9 cellular contexts compared by ENCODE assay signal in genomic region chr19:45076851-45077730, GRCh38. TPM values are rescaled to one million over a fixed set of nuclear protein-coding genes. Genes with fewer than 3 reads are reported as not detected.
DNase-seq lines count a peak whose midpoint lies in the region; ATAC-seq, FAIRE-seq and TF ChIP-seq lines count a peak whose summit lies in the region.
"Had no signal": no experiment of that assay in that cellular context is flagged by ENCODE, and none has a peak within 500 bp of the region (broad histone marks: within the 10 kb centered on the region; RNA-seq: fewer than 3 reads in every experiment).

No MANE protein-coding gene starts in this region.

- H2AK5ac ChIP-seq in mesendoderm (ENCODE audit: low read length) = no peak overlapping the region

- DNase-seq in right atrium auricular region (ENCODE audit: low spot score) (no peak), left cardiac atrium (no peak), astrocyte (ENCODE audit: low read depth) (no peak), mesendoderm (no peak), COLO829 (ENCODE audit: low spot score) (no peak)
- no peak for DNase-seq in stimulated activated CD4-positive, alpha-beta T cell treated with anti-CD3 and anti-CD28 coated beads, Interleukin-1b, Interleukin-23, amount 100 ng/mL, for 48 hours
- no peak for DNase-seq in activated CD8-positive, alpha-beta memory T cell treated with anti-CD3 and anti-CD28 coated beads for 24 hours

- H3K4me3 ChIP-seq in right atrium auricular region (peak overlapping the region; percentile 36 to 59), astrocyte (ENCODE audit: insufficient read depth, low read depth, low read length) (peak overlapping the region; percentile 60), mesendoderm (ENCODE audit: low read length) (no peak overlapping the region)

- FAIRE-seq in astrocyte (lab: Jason Lieb, UNC) = no peak

- peak overlapping the region; percentile 1 to 23 for H3K27ac ChIP-seq in right atrium auricular region
- H3K27ac ChIP-seq in astrocyte (ENCODE audit: low read depth, low read length) = no peak overlapping the region
- no peak overlapping the region for H3K27ac ChIP-seq in mesendoderm (ENCODE audit: low read depth, low read length)

- H3K4me1 Mint-ChIP-seq in astrocyte (ENCODE audit: low read depth, unreplicated experiment) = peaks cover 4% of the 10 kb centered on the region

- no peak overlapping the region for H4K8ac ChIP-seq in mesendoderm (ENCODE audit: low read depth, low read length)

- peak overlapping the region; percentile 82 for H2AFZ ChIP-seq in astrocyte (ENCODE audit: low read depth, low read length)

- H3K56ac ChIP-seq in mesendoderm (ENCODE audit: low read length) = peak overlapping the region; percentile 9

- H3K23ac ChIP-seq in mesendoderm (ENCODE audit: low read length) = no peak overlapping the region

- H3K36me3 Mint-ChIP-seq in astrocyte (ENCODE audit: low read depth, unreplicated experiment) = peaks cover 5% of the 10 kb centered on the region

- no peaks in the 10 kb centered on the region for H3K36me3 ChIP-seq in right atrium auricular region
- H3K36me3 ChIP-seq in astrocyte (ENCODE audit: insufficient read depth, low read length) = no peaks in the 10 kb centered on the region
- H3K36me3 ChIP-seq in mesendoderm (ENCODE audit: control insufficient read depth, insufficient read depth, low read length) = peaks cover 6% of the 10 kb centered on the region

- H3K27ac Mint-ChIP-seq in astrocyte (ENCODE audit: unreplicated experiment) = peak overlapping the region; percentile 20

- H3K4me1 ChIP-seq in right atrium auricular region = peaks cover 0 to 42% of the 10 kb centered on the region in 2 donors
- peaks cover 14% of the 10 kb centered on the region for H3K4me1 ChIP-seq in astrocyte (ENCODE audit: insufficient read depth, low read length)
- H3K4me1 ChIP-seq in mesendoderm (ENCODE audit: control insufficient read depth, low read depth, low read length) = peaks cover 8% of the 10 kb centered on the region

- no peak overlapping the region for H2BK120ac ChIP-seq in mesendoderm (ENCODE audit: low read depth, low read length)

- no peak overlapping the region for H2BK5ac ChIP-seq in mesendoderm (ENCODE audit: low read length)

- H3K9ac ChIP-seq in astrocyte (ENCODE audit: low read length) = peak overlapping the region; percentile 55
- peak overlapping the region; percentile 47 for H3K9ac ChIP-seq in mesendoderm (ENCODE audit: low read length)

- H2BK15ac ChIP-seq in mesendoderm (replicated peaks; ENCODE audit: low read depth) = no peak overlapping the region

- H4K5ac ChIP-seq in mesendoderm (ENCODE audit: low read length) = no peak overlapping the region

- H3K27me3 Mint-ChIP-seq in astrocyte (ENCODE audit: low read depth, unreplicated experiment) = peaks cover 3% of the 10 kb centered on the region

- no peak overlapping the region for H3K18ac ChIP-seq in mesendoderm (ENCODE audit: low read length)

- H3K9me3 ChIP-seq in right atrium auricular region (no peaks in the 10 kb centered on the region), astrocyte (ENCODE audit: insufficient read depth, low read depth, low read length) (no peaks in the 10 kb centered on the region)

- peaks cover 13% of the 10 kb centered on the region for H4K20me1 ChIP-seq in astrocyte (ENCODE audit: insufficient read depth, low read length)

- peaks cover 6% of the 10 kb centered on the region for H3K79me1 ChIP-seq in mesendoderm (ENCODE audit: low read length)

- TF ChIP-seq CTCF in right atrium auricular region (IDR thresholded peaks at IDR 0.05) = no peak
- TF ChIP-seq CTCF in astrocyte (IDR thresholded peaks at IDR 0.05; ENCODE audit: insufficient read depth, low read depth, low read length) = no peak

- H3K4ac ChIP-seq in mesendoderm (ENCODE audit: low read depth, low read length) = no peak overlapping the region

- H3K4me3 Mint-ChIP-seq in astrocyte (ENCODE audit: unreplicated experiment) = peak overlapping the region; percentile 74

- no peaks in the 10 kb centered on the region for H3K9me3 Mint-ChIP-seq in astrocyte (ENCODE audit: unreplicated experiment)

- H3K4me2 ChIP-seq in astrocyte (ENCODE audit: low read length) (peak overlapping the region; percentile 88), mesendoderm (ENCODE audit: low read length) (no peak overlapping the region)

- peaks cover 30% of the 10 kb centered on the region for H3K79me2 ChIP-seq in astrocyte (ENCODE audit: insufficient read depth, low read length)
- peaks cover 20% of the 10 kb centered on the region for H3K79me2 ChIP-seq in mesendoderm (ENCODE audit: control insufficient read depth, insufficient read depth, low read length)

- no CpG with 5 or more reads among the region's 15 CpGs for WGBS in mesendoderm (ENCODE audit: extremely low coverage, insufficient coverage, low lambda C conversion rate)

- no peak for ATAC-seq in left cardiac atrium
- ATAC-seq in GM19397 (IDR thresholded peaks at IDR 0.05; ENCODE audit: unreplicated experiment) = no peak

- intact Hi-C loops in left cardiac atrium (cut with DNase I) = no loop called here

- H3K27me3 ChIP-seq in right atrium auricular region (no peaks in the 10 kb centered on the region), astrocyte (ENCODE audit: insufficient read depth, low read length) (no peaks in the 10 kb centered on the region), mesendoderm (ENCODE audit: insufficient read depth, low read length, poor library complexity) (no peaks in the 10 kb centered on the region)

RNA-seq across cellular contexts. Expression of gene ZNF296, which starts 0.8 kb away (rescaled TPM):
- total RNA-seq in right atrium auricular region (under 1 TPM in 1 of 2 donors, not detected in 1; 0.43 TPM), left cardiac atrium (under 1 TPM; 0.44 to 0.73 TPM), astrocyte (3.0 and 3.1 TPM in 2 replicates)
- 5.4 TPM for polyA plus RNA-seq in mesendoderm (2013, experiment 1 of 2)
- 5.6 TPM for polyA plus RNA-seq in mesendoderm (2013, experiment 2 of 2)
- total RNA-seq: G401 had no signal

RNA-seq across cellular contexts. Expression of gene GEMIN7, which starts 2.0 kb away (rescaled TPM):
- total RNA-seq in right atrium auricular region (10 to 100 TPM; 11.3 to 20.0 TPM), left cardiac atrium (10 to 100 TPM; 13.9 to 14.1 TPM), astrocyte (44.8 and 46.0 TPM in 2 replicates)
- polyA plus RNA-seq in mesendoderm (2013, experiment 1 of 2) = 31.9 TPM
- 35.0 TPM for polyA plus RNA-seq in mesendoderm (2013, experiment 2 of 2)

RNA-seq across cellular contexts. Expression of gene PPP1R37, which starts 15.9 kb away (rescaled TPM):
- total RNA-seq in right atrium auricular region (10 to 100 TPM; 21.7 to 22.9 TPM), left cardiac atrium (10 to 100 TPM; 19.4 to 21.4 TPM), astrocyte (29.1 and 29.2 TPM in 2 replicates)
- 10.0 TPM for polyA plus RNA-seq in mesendoderm (2013, experiment 1 of 2)
- polyA plus RNA-seq in mesendoderm (2013, experiment 2 of 2) = 10.7 TPM

RNA-seq across cellular contexts. Expression of gene CLASRP, which starts 38.2 kb away (rescaled TPM):
- 10 to 100 TPM; 29.6 to 31.3 TPM for total RNA-seq in right atrium auricular region
- 10 to 100 TPM; 34.0 to 47.7 TPM for total RNA-seq in left cardiac atrium
- total RNA-seq in astrocyte = 45.5 and 45.9 TPM in 2 replicates
- 29.1 TPM for polyA plus RNA-seq in mesendoderm (2013, experiment 1 of 2)
- 31.1 TPM for polyA plus RNA-seq in mesendoderm (2013, experiment 2 of 2)

Comparison
In these comparisons a context has a peak if more than half of its experiments do, and no peak if none do; other contexts are left out.
1. H3K27ac ChIP-seq: peak in right atrium auricular region (2 of 2); none in astrocyte (single experiment) and mesendoderm (single experiment).